16 cellular contexts compared by ENCODE assay signal in the genomic region with DNA sequence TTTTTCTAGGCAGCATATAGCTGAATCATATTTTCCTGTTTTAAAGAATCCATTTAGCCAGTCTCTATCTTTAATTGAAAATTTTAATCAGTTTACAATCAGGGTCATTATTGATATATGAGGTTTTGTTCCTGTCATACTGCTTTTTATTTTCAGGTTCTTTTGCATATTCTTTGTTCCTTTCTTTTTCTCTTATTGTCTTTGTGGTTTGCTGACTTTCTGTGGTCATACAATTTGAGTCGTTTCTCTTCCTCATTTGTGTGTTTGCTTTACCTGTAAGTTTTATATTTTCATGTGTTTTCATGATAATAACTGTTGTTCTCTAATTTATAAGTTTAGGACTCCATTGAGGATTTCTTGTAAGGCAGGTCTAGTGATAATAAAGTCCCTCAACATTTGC.
A peak's percentile ranks its signal among the peaks of the same experiment; 100 is the strongest.
DNase-seq lines count a peak whose midpoint lies in the region; ATAC-seq and TF ChIP-seq lines count a peak whose summit lies in the region.
"Had no signal": no experiment of that assay in that cellular context is flagged by ENCODE, and none has a peak within 500 bp of the region (broad histone marks: within the 10 kb centered on the region; RNA-seq: fewer than 3 reads in every experiment).

No MANE protein-coding gene starts in this region.

- POLR2A ChIA-PET in GM10248 (lab: Yijun Ruan, JAX): no interaction called here

- intact Hi-C loops in activated T-helper 1 cell treated with anti-CD3 and anti-CD28 coated beads, Interleukin-12 subunit alpha, Interleukin-12 subunit beta, Interleukin-2, Interleukin-4 antibody, amounts not matched to agents 30 ng/mL and 10 ng/mL and 1 ng/mL, durations not matched to agents 14 hours and 24 hours and 36 hours (cut with micrococcal nuclease): no loop called here
- intact Hi-C loops in ascending aorta (cut with DNase I): no loop called here

- no peaks in the 10 kb centered on the region for H3K36me3 Mint-ChIP-seq in activated T-helper 1 cell treated with anti-CD3 and anti-CD28 coated beads, Interleukin-12 subunit alpha, Interleukin-12 subunit beta, Interleukin-2, Interleukin-4 antibody, amounts not matched to agents 30 ng/mL and 10 ng/mL and 1 ng/mL, durations not matched to agents 14 hours and 24 hours and 36 hours (ENCODE audit: low read depth)

- DNase-seq in activated T-helper 1 cell treated with anti-CD3 and anti-CD28 coated beads, Interleukin-12 subunit alpha, Interleukin-12 subunit beta, Interleukin-2, Interleukin-4 antibody, amounts not matched to agents 30 ng/mL and 10 ng/mL and 1 ng/mL, durations not matched to agents 14 hours and 24 hours and 36 hours (ENCODE audit: low spot score): no peak
- DNase-seq in GM10248 (ENCODE audit: extremely low spot score) (no peak), ascending aorta (ENCODE audit: low spot score in 2 of 2) (no peak), GM13976 (ENCODE audit: low spot score) (no peak)
- DNase-seq: activated CD4-positive, alpha-beta T cell treated with anti-CD3 and anti-CD28 coated beads for 1 hour; activated T-cell treated with anti-CD3 and anti-CD28 coated beads, Interleukin-2, amount 50 U/mL, for 4 hours; midbrain; NCI-H2081; NK-92 treated with Interleukin-12 subunit alpha and Interleukin-12 subunit beta, amount 100 ng/mL, for 24 hours had no signal

- H3K4me3 Mint-ChIP-seq in activated T-helper 1 cell treated with anti-CD3 and anti-CD28 coated beads, Interleukin-12 subunit alpha, Interleukin-12 subunit beta, Interleukin-2, Interleukin-4 antibody, amounts not matched to agents 30 ng/mL and 10 ng/mL and 1 ng/mL, durations not matched to agents 14 hours and 24 hours and 36 hours: no peak overlapping the region
- H3K4me3 Mint-ChIP-seq: activated T-cell treated with anti-CD3 and anti-CD28 coated beads, Interleukin-2, amount 50 U/mL, for 4 hours had no signal

- H3K4me3 ChIP-seq in ascending aorta: no peak overlapping the region

- H3K36me3 ChIP-seq in ascending aorta: no peaks in the 10 kb centered on the region

- H3K4me1 ChIP-seq in ascending aorta: no peaks in the 10 kb centered on the region
- H3K4me1 ChIP-seq: parathyroid adenoma had no signal

- H3K27ac Mint-ChIP-seq in activated T-helper 1 cell treated with anti-CD3 and anti-CD28 coated beads, Interleukin-12 subunit alpha, Interleukin-12 subunit beta, Interleukin-2, Interleukin-4 antibody, amounts not matched to agents 30 ng/mL and 10 ng/mL and 1 ng/mL, durations not matched to agents 14 hours and 24 hours and 36 hours: no peak overlapping the region

- CTCF ChIA-PET in GM10248 (lab: Yijun Ruan, JAX): no interaction called here

- H3K27ac ChIP-seq in ascending aorta: no peak overlapping the region
- H3K27ac ChIP-seq: KMS-11, parathyroid adenoma had no signal

- TF ChIP-seq CTCF in GM10248 (IDR thresholded peaks at IDR 0.05; ENCODE audit: control extremely low read depth, extremely low read depth, low read depth, missing control alignments) (no peak), ascending aorta (IDR thresholded peaks at IDR 0.05) (no peak), GM13976 (IDR thresholded peaks at IDR 0.05; ENCODE audit: borderline replicate concordance, control extremely low read depth, extremely low read depth, insufficient read depth, missing control alignments) (no peak)

- in situ Hi-C loops in GM13976 (cut with MboI; ENCODE audit: low sequenced_read_pairs, unreplicated experiment): no loop called here

- H3K27me3 ChIP-seq in ascending aorta: no peaks in the 10 kb centered on the region

- H3K9me3 Mint-ChIP-seq in activated T-helper 1 cell treated with anti-CD3 and anti-CD28 coated beads, Interleukin-12 subunit alpha, Interleukin-12 subunit beta, Interleukin-2, Interleukin-4 antibody, amounts not matched to agents 30 ng/mL and 10 ng/mL and 1 ng/mL, durations not matched to agents 14 hours and 24 hours and 36 hours: peaks cover 4% of the 10 kb centered on the region

- peak; percentile 88 for ATAC-seq in GM18499 (IDR thresholded peaks at IDR 0.05; ENCODE audit: insufficient read depth, unreplicated experiment)
- peak; percentile 55 for ATAC-seq in GM19467 (IDR thresholded peaks at IDR 0.05; ENCODE audit: unreplicated experiment)
- ATAC-seq in HG02798 (IDR thresholded peaks at IDR 0.05; ENCODE audit: poor library complexity, unreplicated experiment): peak; percentile 74
- peak; percentile 93 for ATAC-seq in HG03432 (IDR thresholded peaks at IDR 0.05; ENCODE audit: unreplicated experiment)
- ATAC-seq: activated T-cell treated with anti-CD3 and anti-CD28 coated beads, Interleukin-2, amount 50 U/mL, for 4 hours; SK-N-SH treated with all-trans-retinoic acid at 6 μM for 48 hours had no signal

- no peaks in the 10 kb centered on the region for H3K27me3 Mint-ChIP-seq in activated T-helper 1 cell treated with anti-CD3 and anti-CD28 coated beads, Interleukin-12 subunit alpha, Interleukin-12 subunit beta, Interleukin-2, Interleukin-4 antibody, amounts not matched to agents 30 ng/mL and 10 ng/mL and 1 ng/mL, durations not matched to agents 14 hours and 24 hours and 36 hours (ENCODE audit: insufficient read depth)

- H3K9me3 ChIP-seq in ascending aorta: peaks cover 4 to 5% of the 10 kb centered on the region in 2 donors

- H3K4me1 Mint-ChIP-seq in activated T-helper 1 cell treated with anti-CD3 and anti-CD28 coated beads, Interleukin-12 subunit alpha, Interleukin-12 subunit beta, Interleukin-2, Interleukin-4 antibody, amounts not matched to agents 30 ng/mL and 10 ng/mL and 1 ng/mL, durations not matched to agents 14 hours and 24 hours and 36 hours (ENCODE audit: low read depth): no peaks in the 10 kb centered on the region
